18 cellular contexts compared by ENCODE assay signal in the genomic region with DNA sequence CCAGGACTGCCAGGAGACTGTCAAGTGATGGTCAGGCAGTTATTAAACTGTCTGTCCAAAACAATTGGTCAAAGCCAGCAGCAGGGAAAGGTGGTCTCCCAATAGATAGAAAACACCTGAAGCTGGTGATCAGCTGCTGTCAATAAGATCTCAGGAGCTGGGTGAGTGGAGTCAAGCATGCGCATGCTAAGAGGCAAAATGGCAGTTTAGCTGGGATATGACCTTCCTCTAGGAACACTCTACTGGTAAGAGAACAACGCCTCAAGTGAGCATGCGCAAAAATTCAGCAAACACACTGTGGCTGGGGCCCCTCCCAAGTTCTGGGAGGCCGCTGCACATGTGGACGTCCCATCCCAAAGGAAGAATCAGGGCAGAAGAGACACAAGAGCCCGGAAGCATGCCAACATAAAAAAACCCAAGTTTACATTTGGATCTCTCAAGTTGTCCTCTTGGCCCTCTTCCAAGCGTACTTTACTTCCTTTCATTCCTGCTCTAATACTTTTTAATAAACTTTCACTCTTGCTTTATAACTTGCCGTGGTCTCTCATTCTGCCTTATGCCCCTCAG.
A peak's percentile ranks its signal among the peaks of the same experiment; 100 is the strongest.
DNase-seq lines count a peak whose midpoint lies in the region; ATAC-seq, FAIRE-seq and TF ChIP-seq lines count a peak whose summit lies in the region.
"Had no signal": no experiment of that assay in that cellular context is flagged by ENCODE, and none has a peak within 500 bp of the region (broad histone marks: within the 10 kb centered on the region; RNA-seq: fewer than 3 reads in every experiment).

No MANE protein-coding gene starts in this region.

- peaks cover 5% of the 10 kb centered on the region for H3K4me1 Mint-ChIP-seq in MCF 10A (ENCODE audit: insufficient read depth, unreplicated experiment)
- H3K4me1 Mint-ChIP-seq: CD4-positive, alpha-beta memory T cell had no signal

- H4K5ac ChIP-seq in H1 (ENCODE audit: insufficient read length, low read depth, low read length) (no peak overlapping the region), mesendoderm (ENCODE audit: low read length) (no peak overlapping the region)

- no peak overlapping the region for H3K4me3 Mint-ChIP-seq in MCF 10A (ENCODE audit: unreplicated experiment)
- H3K4me3 Mint-ChIP-seq: CD4-positive, alpha-beta memory T cell had no signal

- CTCF ChIA-PET in mammary epithelial cell (lab: Charles Lee; ENCODE audit: low non-redundant PET) (no interaction called here), MCF 10A (lab: Yijun Ruan, JAX) (no interaction called here), H1 (lab: Charles Lee; ENCODE audit: partially characterized antibody) (interaction anchor here (0.6 to 2.5 kb wide), 9 partner anchors 9 to 140 kb away, joined by 3 to 8 read pairs (median 4); no protein-coding TSS in a partner anchor)

- POLR2A ChIA-PET in MCF 10A (lab: Yijun Ruan, JAX) = interaction anchor here (0.8 kb wide), 1 partner anchor 12 kb away, joined by 4 read pairs; no protein-coding TSS in a partner anchor
- POLR2A ChIA-PET in H1 (lab: Charles Lee; ENCODE audit: partially characterized antibody) = interaction anchor here (1.1 kb wide), 2 partner anchors 12 to 15 kb away, joined by 3 read pairs; no protein-coding TSS in a partner anchor

- no peak overlapping the region for H3K27ac Mint-ChIP-seq in MCF 10A (ENCODE audit: low read depth, unreplicated experiment)
- H3K27ac Mint-ChIP-seq: CD4-positive, alpha-beta memory T cell had no signal

- H3K9me3 Mint-ChIP-seq in MCF 10A (ENCODE audit: unreplicated experiment) = no peaks in the 10 kb centered on the region
- H3K9me3 Mint-ChIP-seq: CD4-positive, alpha-beta memory T cell had no signal

- H3K18ac ChIP-seq in H1 (ENCODE audit: extremely low read depth, low read length) = no peak overlapping the region
- H3K18ac ChIP-seq in mesendoderm (ENCODE audit: low read length) = no peak overlapping the region

- ATAC-seq in HG03039 (IDR thresholded peaks at IDR 0.05; ENCODE audit: unreplicated experiment) = no peak
- ATAC-seq in psoas muscle = no peak
- ATAC-seq: HCT116, HepG2 had no signal

- H4K91ac ChIP-seq in H1 (replicated peaks; ENCODE audit: insufficient read length, low read length) = peak overlapping the region; percentile 54

- no TSS peak for BruUV-seq in mammary epithelial cell (replicated peaks; lab: Mats Ljungman, UMichigan)
- BruUV-seq in MCF 10A (replicated peaks; lab: Mats Ljungman, UMichigan) = no TSS peak

- H2BK15ac ChIP-seq in H1 (ENCODE audit: low read length) = peak overlapping the region; percentile 83; the same call in 1 of the 2 replicates
- no peak overlapping the region for H2BK15ac ChIP-seq in mesendoderm (replicated peaks; ENCODE audit: low read depth)

- dilution Hi-C loops in mammary epithelial cell (cut with HindIII; ENCODE audit: low sequenced_read_pairs) = no loop called here

- no peaks in the 10 kb centered on the region for H3K27me3 Mint-ChIP-seq in MCF 10A (ENCODE audit: insufficient read depth, unreplicated experiment)

- H3K4ac ChIP-seq in H1 (replicated peaks; ENCODE audit: insufficient read length, low read depth, low read length) (no peak overlapping the region), mesendoderm (ENCODE audit: low read depth, low read length) (no peak overlapping the region)

- no peaks in the 10 kb centered on the region for H3K36me3 Mint-ChIP-seq in MCF 10A (ENCODE audit: insufficient read depth, unreplicated experiment)
- H3K36me3 Mint-ChIP-seq: CD4-positive, alpha-beta memory T cell had no signal

- H2BK120ac ChIP-seq in H1 (replicated peaks; ENCODE audit: low read depth, low read length) = peak overlapping the region; percentile 43
- H2BK120ac ChIP-seq in mesendoderm (ENCODE audit: low read depth, low read length) = no peak overlapping the region

- no peak for FAIRE-seq in H1 (lab: Jason Lieb, UNC)
- FAIRE-seq: G401.6, HepG2 had no signal

- 90% methylated on average over 7 of the region's 8 CpGs for WGBS in mammary epithelial cell (ENCODE audit: low coverage, missing lambda C conversion rate)
- WGBS in H1 (ENCODE audit: extremely low coverage in 1 of 2, insufficient coverage in 1 of 2, insufficient read length in 1 of 2, insufficient replicate concordance in 2 of 2, low coverage in 1 of 2, low lambda C conversion rate in 2 of 2, missing lambda C conversion rate in 1 of 2), 2 experiments = 83% methylated on average over 8 of the region's 8 CpGs; no CpG with 5 or more reads in 1 of the 2 experiments
- WGBS in mesendoderm (ENCODE audit: extremely low coverage, insufficient coverage, low lambda C conversion rate) = no CpG with 5 or more reads among the region's 8 CpGs
- 80 to 82% (median 81%) methylated on average over 8 of the region's 8 CpGs for WGBS in psoas muscle, 3 donors

- no peaks in the 10 kb centered on the region for H3K23me2 ChIP-seq in H1 (ENCODE audit: low read depth, low read length)

- no peak for TF ChIP-seq POLR2A in H1 (IDR thresholded peaks at IDR 0.05; ENCODE audit: control extremely low read depth in 1 of 2, low read depth in 2 of 2, low read length in 2 of 2)

- H3K56ac ChIP-seq in H1 (replicated peaks; ENCODE audit: insufficient read length, low read depth, low read length) = no peak overlapping the region
- no peak overlapping the region for H3K56ac ChIP-seq in mesendoderm (ENCODE audit: low read length)

- TF ChIP-seq CTCF in mammary epithelial cell (conservative IDR thresholded peaks at IDR 0.05 in 1 of 2, IDR thresholded peaks at IDR 0.05 in 1 of 2; ENCODE audit: extremely low read depth in 1 of 2, insufficient read depth in 1 of 2, low read depth in 1 of 2, low read length in 2 of 2) (no peak), MCF 10A (IDR thresholded peaks at IDR 0.05; ENCODE audit: unreplicated experiment) (no peak), H1 (IDR thresholded peaks at IDR 0.05; ENCODE audit: control extremely low read depth in 1 of 3, insufficient read depth in 1 of 3, low read depth in 1 of 3, low read length in 3 of 3) (no peak), psoas muscle (IDR thresholded peaks at IDR 0.05) (no peak)

- H3K27ac ChIP-seq in mammary epithelial cell (ENCODE audit: insufficient read depth, low read depth, low read length) (no peak overlapping the region), H1 (ENCODE audit: low read depth, low read length) (no peak overlapping the region), mesendoderm (ENCODE audit: low read depth, low read length) (no peak overlapping the region), psoas muscle (no peak overlapping the region)

- intact Hi-C loops in mammary epithelial cell (cut with micrococcal nuclease) (no loop called here), MCF 10A (cut with micrococcal nuclease) (no loop called here), psoas muscle (cut with DNase I) (no loop called here)

- in situ Hi-C loops in mammary epithelial cell (cut with MboI; ENCODE audit: low sequenced_read_pairs in 2 of 2) = no loop called here

- peak overlapping the region; percentile 78; the same call in 1 of the 2 replicates for H2BK5ac ChIP-seq in H1 (ENCODE audit: low read depth, low read length)
- H2BK5ac ChIP-seq in mesendoderm (ENCODE audit: low read length) = no peak overlapping the region

- H3K27me3 ChIP-seq in mammary epithelial cell (ENCODE audit: insufficient read depth, low read length) (no peaks in the 10 kb centered on the region), H1 (replicated peaks in 1 of 4; ENCODE audit: control insufficient read depth in 3 of 4, extremely low read depth in 1 of 4, insufficient read depth in 3 of 4, low read length in 3 of 4) (peaks cover 0 to 1% (median 0%) of the 10 kb centered on the region in 4 experiments; a peak in 1 of 7 replicates), mesendoderm (ENCODE audit: insufficient read depth, low read length, poor library complexity) (no peaks in the 10 kb centered on the region), psoas muscle (ENCODE audit: insufficient read depth in 3 of 3, low read length in 2 of 3) (no peaks in the 10 kb centered on the region)

- H3K36me3 ChIP-seq in mammary epithelial cell (ENCODE audit: insufficient read depth, low read length) (no peaks in the 10 kb centered on the region), H1 (ENCODE audit: control insufficient read depth in 2 of 4, insufficient read depth in 4 of 4, low read length in 3 of 4) (no peaks in the 10 kb centered on the region; a peak in 1 of 8 replicates), mesendoderm (ENCODE audit: control insufficient read depth, insufficient read depth, low read length) (no peaks in the 10 kb centered on the region), psoas muscle (ENCODE audit: insufficient read depth in 1 of 2, low read depth in 1 of 2) (no peaks in the 10 kb centered on the region)

- H3K79me1 ChIP-seq in H1 (ENCODE audit: low read depth, low read length) (no peaks in the 10 kb centered on the region), mesendoderm (ENCODE audit: low read length) (no peaks in the 10 kb centered on the region)

- no peak overlapping the region for H3K23ac ChIP-seq in H1 (ENCODE audit: insufficient read length)
- no peak overlapping the region for H3K23ac ChIP-seq in mesendoderm (ENCODE audit: low read length)

- no peaks in the 10 kb centered on the region for H3K79me2 ChIP-seq in mammary epithelial cell (ENCODE audit: insufficient read depth, low read length)
- H3K79me2 ChIP-seq in H1 (ENCODE audit: control insufficient read depth in 1 of 2, insufficient read depth in 2 of 2, low read length in 2 of 2) = no peaks in the 10 kb centered on the region
- no peaks in the 10 kb centered on the region for H3K79me2 ChIP-seq in mesendoderm (ENCODE audit: control insufficient read depth, insufficient read depth, low read length)

- H4K20me1 ChIP-seq in mammary epithelial cell (ENCODE audit: insufficient read depth, low read length) (no peaks in the 10 kb centered on the region), H1 (replicated peaks in 1 of 2; ENCODE audit: control insufficient read depth in 1 of 2, insufficient read depth in 2 of 2, low read length in 2 of 2) (no peaks in the 10 kb centered on the region)

- H2BK20ac ChIP-seq in H1 (ENCODE audit: low read length) = peak overlapping the region; percentile 99

- H2AK5ac ChIP-seq in H1 (ENCODE audit: low read depth, low read length) = no peak overlapping the region; the same call in 1 of the 2 replicates
- H2AK5ac ChIP-seq in mesendoderm (ENCODE audit: low read length) = peak overlapping the region; percentile 84

- H2AFZ ChIP-seq in mammary epithelial cell (ENCODE audit: low read depth, low read length) (peak overlapping the region; percentile 29), H1 (ENCODE audit: low read length) (no peak overlapping the region)

- no peak for TF ChIP-seq EP300 in H1 (IDR thresholded peaks at IDR 0.05; ENCODE audit: borderline replicate concordance in 1 of 2, low read depth in 2 of 2, low read length in 2 of 2)

- TF ChIP-seq RAD21 in H1 (IDR thresholded peaks at IDR 0.05 in 1 of 2, conservative IDR thresholded peaks at IDR 0.05 in 1 of 2; ENCODE audit: low read depth in 2 of 2, low read length in 2 of 2) = no peak

- no peak overlapping the region for H3K14ac ChIP-seq in H1 (ENCODE audit: insufficient read length)

- DNase-seq in mammary epithelial cell (no peak), MCF 10A (ENCODE audit: unreplicated experiment) (no peak), H1 (ENCODE audit: low read depth in 1 of 2, low spot score in 2 of 2) (peak in 1 of 2 experiments; percentile 17), mesendoderm (no peak), psoas muscle (no peak), SIG-M5 (lab: John Stamatoyannopoulos, UW) (no peak)
- no peak for DNase-seq in stimulated activated CD4-positive, alpha-beta T cell treated with anti-CD3 and anti-CD28 coated beads, Interleukin-4, amount 100 ng/mL, for 4 hours
- DNase-seq: 8988T; CD4-positive, alpha-beta memory T cell; DMS79 treated with DMSO at 0.1 percent for 48 hours; NCI-H1105; NCI-H1694 treated with DMSO at 0.1 percent for 48 hours; NCI-H69; SHP77 had no signal

- H3K9ac ChIP-seq in mammary epithelial cell (ENCODE audit: insufficient read depth, low read length) (no peak overlapping the region), H1 (replicated peaks in 1 of 4; ENCODE audit: extremely low read depth in 1 of 4, low read depth in 3 of 4, low read length in 3 of 4) (no peak overlapping the region), mesendoderm (ENCODE audit: low read length) (no peak overlapping the region)

- H3K4me2 ChIP-seq in mammary epithelial cell (ENCODE audit: insufficient read depth, low read depth, low read length) (no peak overlapping the region), H1 (ENCODE audit: insufficient read depth in 1 of 2, low read depth in 2 of 2, low read length in 2 of 2) (no peak overlapping the region), mesendoderm (ENCODE audit: low read length) (no peak overlapping the region)

- H3K4me1 ChIP-seq in mammary epithelial cell (ENCODE audit: insufficient read depth, low read length) = no peaks in the 10 kb centered on the region
- peaks cover 0 to 12% (median 9%) of the 10 kb centered on the region in 4 experiments; a peak in 6 of 7 replicates for H3K4me1 ChIP-seq in H1 (replicated peaks in 1 of 4; ENCODE audit: control insufficient read depth in 3 of 4, insufficient read depth in 4 of 4, low read length in 3 of 4)
- H3K4me1 ChIP-seq in mesendoderm (ENCODE audit: control insufficient read depth, low read depth, low read length) = peaks cover 7% of the 10 kb centered on the region
- H3K4me1 ChIP-seq in psoas muscle = no peaks in the 10 kb centered on the region

- H2BK12ac ChIP-seq in H1 (ENCODE audit: low read depth, low read length) = peak overlapping the region; percentile 97

- no peak overlapping the region for H3K4me3 ChIP-seq in mammary epithelial cell (replicated peaks in 1 of 3; ENCODE audit: insufficient read depth in 1 of 3, low read depth in 2 of 3, low read length in 3 of 3)
- no peak overlapping the region for H3K4me3 ChIP-seq in H1 (ENCODE audit: extremely low read depth in 1 of 4, insufficient read depth in 2 of 4, low read depth in 3 of 4, low read length in 4 of 4)
- H3K4me3 ChIP-seq in mesendoderm (ENCODE audit: low read length) = no peak overlapping the region
- H3K4me3 ChIP-seq in psoas muscle = no peak overlapping the region

- H3K9me3 ChIP-seq in mammary epithelial cell (replicated peaks; ENCODE audit: insufficient read depth, low read length) = no peaks in the 10 kb centered on the region
- no peaks in the 10 kb centered on the region for H3K9me3 ChIP-seq in H1 (ENCODE audit: insufficient read depth in 2 of 2, low read depth in 1 of 2, low read length in 1 of 2)
- H3K9me3 ChIP-seq in psoas muscle = no peaks in the 10 kb centered on the region

- no peak overlapping the region for H4K8ac ChIP-seq in H1 (ENCODE audit: extremely low read depth, insufficient read depth, low read length)
- H4K8ac ChIP-seq in mesendoderm (ENCODE audit: low read depth, low read length) = no peak overlapping the region
